Comparison of ENCODE assay signal across 1 cellular context in the genomic region with DNA sequence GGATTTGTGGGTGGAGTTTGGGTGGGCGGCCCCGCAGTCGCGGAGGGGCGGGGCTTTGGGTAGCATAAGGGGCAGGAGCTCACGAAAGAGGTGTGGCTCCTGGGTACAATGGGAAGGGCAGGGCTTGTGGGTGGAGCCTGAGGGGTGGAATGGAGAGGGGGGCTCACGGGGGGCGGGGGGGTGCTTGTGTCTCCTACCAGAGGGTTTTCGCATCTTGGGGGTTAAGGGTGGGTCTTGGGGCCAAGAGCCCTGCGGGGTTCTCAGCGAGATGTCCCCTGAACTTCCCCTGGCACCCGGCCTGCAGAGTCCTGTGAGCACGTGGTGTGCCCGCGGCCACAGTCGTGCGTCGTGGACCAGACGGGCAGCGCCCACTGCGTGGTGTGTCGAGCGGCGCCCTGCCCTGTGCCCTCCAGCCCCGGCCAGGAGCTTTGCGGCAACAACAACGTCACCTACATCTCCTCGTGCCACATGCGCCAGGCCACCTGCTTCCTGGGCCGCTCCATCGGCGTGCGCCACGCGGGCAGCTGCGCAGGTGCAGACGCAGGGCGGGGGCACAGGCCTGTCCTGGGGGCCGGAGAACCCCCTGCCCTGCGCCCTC.
TF ChIP-seq lines count a peak whose summit lies in the region.

No MANE protein-coding gene starts in this region.

TF ChIP-seq in HepG2, 621 proteins besides CTCF, POLR2A, EP300 and RAD21 (continued from another document):
- TF ChIP-seq ZNF280D (CRISPR knock-in tag; IDR thresholded peaks at IDR 0.05) = no peak
- TF ChIP-seq ZNF737 (CRISPR knock-in tag; IDR thresholded peaks at IDR 0.05; ENCODE audit: borderline replicate concordance) = no peak
- TF ChIP-seq DBP (CRISPR knock-in tag; IDR thresholded peaks at IDR 0.05; ENCODE audit: not compliant biosample characterization) = no peak
- no peak for TF ChIP-seq SOX6 (IDR thresholded peaks at IDR 0.05)
- TF ChIP-seq SOX6 (CRISPR knock-in tag; IDR thresholded peaks at IDR 0.05) = no peak
TF ChIP-seq in HepG2: peak in this region for 12.
